In genomic region chr14:102939329-102939728, GRCh38 we compare ENCODE assay signal across 29 cellular contexts. TPM values are rescaled to one million over a fixed set of nuclear protein-coding genes. Genes with fewer than 3 reads are reported as not detected.
"Had no signal": no experiment of that assay in that cellular context is flagged by ENCODE, and none has a peak within 500 bp of the region (broad histone marks: within the 10 kb centered on the region; RNA-seq: fewer than 3 reads in every experiment).

No MANE protein-coding gene starts in this region.

- H3K27ac Mint-ChIP-seq: effector memory CD8-positive, alpha-beta T cell; immature natural killer cell; mesothelial cell of epicardium; nephron; progenitor cell of endocrine pancreas had no signal

- DNase-seq: cortex of kidney; effector memory CD8-positive, alpha-beta T cell; erythroblast; esophagus squamous epithelium; foreskin melanocyte; glutamatergic neuron; hypothalamus; immature natural killer cell; islet precursor cell; left ventricle myocardium superior; mesenchymal stem cell; naive thymus-derived CD4-positive, alpha-beta T cell; occipital lobe; stimulated activated CD4-positive, alpha-beta T cell treated with anti-CD3 and anti-CD28 coated beads, Interleukin-12 subunit alpha, Interleukin-12 subunit beta, amount 100 ng/mL, for 4 hours; stimulated activated CD4-positive, alpha-beta T cell treated with anti-CD3 and anti-CD28 coated beads, Interleukin-1b, Interleukin-23, amount 100 ng/mL, for 48 hours; stimulated activated CD4-positive, alpha-beta T cell treated with anti-CD3 and anti-CD28 coated beads, Interleukin-4, amount 100 ng/mL, for 1 hour; stimulated activated CD8-positive, alpha-beta memory T cell treated with anti-CD3 and anti-CD28 coated beads, Interleukin-4, amount 100 ng/mL, for 48 hours; stimulated activated naive CD4-positive, alpha-beta T cell; stimulated activated naive CD8-positive, alpha-beta T cell treated with anti-CD3 and anti-CD28 coated beads, Interleukin-15, amount 100 ng/mL, for 72 hours; transverse colon had no signal

- H3K9me3 ChIP-seq: esophagus squamous epithelium, mucosa of descending colon, pancreas, suprapubic skin, transverse colon, vagina had no signal

- H3K9me3 Mint-ChIP-seq: effector memory CD8-positive, alpha-beta T cell; immature natural killer cell; mesothelial cell of epicardium; naive thymus-derived CD4-positive, alpha-beta T cell; nephron; stimulated activated naive CD8-positive, alpha-beta T cell treated with anti-CD3 and anti-CD28 coated beads, Interleukin-15, amount 100 ng/mL, for 72 hours had no signal

- H3K36me3 Mint-ChIP-seq: immature natural killer cell had no signal

- H3K4me1 ChIP-seq: pancreas, vagina had no signal

- H3K4me2 ChIP-seq: smooth muscle cell had no signal

- ATAC-seq: effector memory CD8-positive, alpha-beta T cell; naive thymus-derived CD4-positive, alpha-beta T cell; sciatic nerve; stimulated activated naive CD8-positive, alpha-beta T cell treated with anti-CD3 and anti-CD28 coated beads, Interleukin-15, amount 100 ng/mL, for 72 hours had no signal

- H3K4me3 Mint-ChIP-seq: effector memory CD8-positive, alpha-beta T cell; immature natural killer cell; mesothelial cell of epicardium; naive thymus-derived CD4-positive, alpha-beta T cell; nephron; stimulated activated naive CD8-positive, alpha-beta T cell treated with anti-CD3 and anti-CD28 coated beads, Interleukin-15, amount 100 ng/mL, for 72 hours had no signal

- H3K27me3 Mint-ChIP-seq: effector memory CD8-positive, alpha-beta T cell; naive thymus-derived CD4-positive, alpha-beta T cell; progenitor cell of endocrine pancreas; stimulated activated naive CD8-positive, alpha-beta T cell treated with anti-CD3 and anti-CD28 coated beads, Interleukin-15, amount 100 ng/mL, for 72 hours had no signal

- H3K4me1 Mint-ChIP-seq: immature natural killer cell; mesothelial cell of epicardium; nephron; stimulated activated naive CD8-positive, alpha-beta T cell treated with anti-CD3 and anti-CD28 coated beads, Interleukin-15, amount 100 ng/mL, for 72 hours had no signal

- H3K27ac ChIP-seq: esophagus squamous epithelium, pancreas, suprapubic skin, transverse colon, vagina had no signal

- H3K4me3 ChIP-seq: esophagus squamous epithelium, mucosa of descending colon, pancreas, smooth muscle cell, suprapubic skin, transverse colon, vagina had no signal

- H3K27me3 ChIP-seq: esophagus squamous epithelium, pancreas, suprapubic skin, transverse colon, vagina had no signal

RNA-seq across cellular contexts. Expression of gene AMN, which starts 16.9 kb away (rescaled TPM):
- total RNA-seq: left ventricle myocardium superior, occipital lobe had no signal
